In genomic region chr9:16133556-16134227, GRCh38 we compare ENCODE assay signal across 8 cellular contexts.
DNase-seq lines count a peak whose midpoint lies in the region; ATAC-seq and TF ChIP-seq lines count a peak whose summit lies in the region.

No MANE protein-coding gene starts in this region.

- no peaks in the 10 kb centered on the region for H3K9me3 Mint-ChIP-seq in activated naive CD8-positive, alpha-beta T cell treated with anti-CD3 and anti-CD28 coated beads, Interleukin-2, amount 50 U/mL, for 24 hours
- H3K9me3 Mint-ChIP-seq in immature natural killer cell = no peaks in the 10 kb centered on the region

- H3K27me3 Mint-ChIP-seq in activated naive CD8-positive, alpha-beta T cell treated with anti-CD3 and anti-CD28 coated beads, Interleukin-2, amount 50 U/mL, for 24 hours = no peaks in the 10 kb centered on the region
- peaks cover 0 to 5% (median 3%) of the 10 kb centered on the region in 3 donors for H3K27me3 Mint-ChIP-seq in immature natural killer cell (ENCODE audit: low read depth in 3 of 3)

- H3K36me3 Mint-ChIP-seq in activated naive CD8-positive, alpha-beta T cell treated with anti-CD3 and anti-CD28 coated beads, Interleukin-2, amount 50 U/mL, for 24 hours (ENCODE audit: low read depth) = no peaks in the 10 kb centered on the region
- H3K36me3 Mint-ChIP-seq in immature natural killer cell = no peaks in the 10 kb centered on the region

- no peaks in the 10 kb centered on the region for H3K36me3 ChIP-seq in thoracic aorta

- H3K4me3 Mint-ChIP-seq in activated naive CD8-positive, alpha-beta T cell treated with anti-CD3 and anti-CD28 coated beads, Interleukin-2, amount 50 U/mL, for 24 hours = no peak overlapping the region
- no peak overlapping the region for H3K4me3 Mint-ChIP-seq in immature natural killer cell

- no peak overlapping the region for H3K27ac ChIP-seq in thoracic aorta

- TF ChIP-seq CTCF in thoracic aorta (IDR thresholded peaks at IDR 0.05) = peak; percentile 32

- peak; percentile 88 for ATAC-seq in GM18519 (IDR thresholded peaks at IDR 0.05; ENCODE audit: low FRiP score, unreplicated experiment)
- ATAC-seq in HG02938 (IDR thresholded peaks at IDR 0.05; ENCODE audit: unreplicated experiment) = peak; percentile 83
- peak; percentile 62 for ATAC-seq in activated naive CD8-positive, alpha-beta T cell treated with anti-CD3 and anti-CD28 coated beads, Interleukin-2, amount 50 U/mL, for 24 hours
- no peak for ATAC-seq in thoracic aorta (ENCODE audit: insufficient number of reproducible peaks, low FRiP score, low read depth)

- H3K4me1 Mint-ChIP-seq in activated naive CD8-positive, alpha-beta T cell treated with anti-CD3 and anti-CD28 coated beads, Interleukin-2, amount 50 U/mL, for 24 hours = peaks cover 57% of the 10 kb centered on the region
- H3K4me1 Mint-ChIP-seq in immature natural killer cell = peaks cover 0 to 5% of the 10 kb centered on the region in 2 donors

- DNase-seq in Caki2 (ENCODE audit: low read depth) = peak; percentile 93
- peak; percentile 64 to 73 for DNase-seq in NCI-H1930 (lab: John Stamatoyannopoulos, UW)
- DNase-seq in activated naive CD8-positive, alpha-beta T cell treated with anti-CD3 and anti-CD28 coated beads, Interleukin-2, amount 50 U/mL, for 24 hours = peak; percentile 31
- DNase-seq in immature natural killer cell = peak; percentile 27 to 50 (median 35)
- DNase-seq in thoracic aorta (ENCODE audit: low spot score) = no peak
- no peak for DNase-seq in activated gamma-delta T cell treated with Interleukin-2 at 50 U/mL for 16 hours

- H3K4me1 ChIP-seq in thoracic aorta (ENCODE audit: control insufficient read depth in 1 of 2, low read depth in 2 of 2) = peaks cover 0 to 18% of the 10 kb centered on the region in 2 donors

- in situ Hi-C loops in Caki2 (cut with HindIII; ENCODE audit: low pct_unique_long_range_greater_than_20kb, low sequenced_read_pairs) = no loop called here

- peak overlapping the region; percentile 73 for H3K27ac Mint-ChIP-seq in activated naive CD8-positive, alpha-beta T cell treated with anti-CD3 and anti-CD28 coated beads, Interleukin-2, amount 50 U/mL, for 24 hours
- no peak overlapping the region for H3K27ac Mint-ChIP-seq in immature natural killer cell

- no peaks in the 10 kb centered on the region for H3K27me3 ChIP-seq in thoracic aorta (replicated peaks; ENCODE audit: insufficient read depth)

- H3K4me3 ChIP-seq in thoracic aorta = no peak overlapping the region

- H3K9me3 ChIP-seq in thoracic aorta = no peaks in the 10 kb centered on the region

Comparison
In these comparisons a context has a peak if more than half of its experiments do, and no peak if none do; other contexts are left out.
1. DNase-seq: peak in Caki2 (single experiment), NCI-H1930 (2 of 2), activated naive CD8-positive, alpha-beta T cell treated with anti-CD3 and anti-CD28 coated beads, Interleukin-2, amount 50 U/mL, for 24 hours (single experiment) and immature natural killer cell (3 of 3); none in thoracic aorta (single experiment) and activated gamma-delta T cell treated with Interleukin-2 at 50 U/mL for 16 hours (single experiment).